Comparison of ENCODE assay signal across 8 cellular contexts in genomic region chr10:96374985-96375830, GRCh38.
DNase-seq lines count a peak whose midpoint lies in the region; ATAC-seq lines count a peak whose summit lies in the region.

No MANE protein-coding gene starts in this region.

- H3K4me3 ChIP-seq in BLaER1 = peak overlapping the region; percentile 62

- no peaks in the 10 kb centered on the region for H3K36me3 Mint-ChIP-seq in effector memory CD8-positive, alpha-beta T cell (ENCODE audit: insufficient read depth)
- no peaks in the 10 kb centered on the region for H3K36me3 Mint-ChIP-seq in memory B cell

- H3K4me1 Mint-ChIP-seq in effector memory CD8-positive, alpha-beta T cell (ENCODE audit: low read depth in 2 of 2) = peaks cover 0 to 10% of the 10 kb centered on the region in 2 donors
- peaks cover 10% of the 10 kb centered on the region for H3K4me1 Mint-ChIP-seq in memory B cell

- H3K4me2 ChIP-seq in BLaER1 = peak overlapping the region; percentile 95

- H3K27me3 Mint-ChIP-seq in effector memory CD8-positive, alpha-beta T cell = peaks cover 46 to 80% of the 10 kb centered on the region in 2 donors
- peaks cover 5% of the 10 kb centered on the region for H3K27me3 Mint-ChIP-seq in memory B cell

- no peak overlapping the region for H3K27ac Mint-ChIP-seq in effector memory CD8-positive, alpha-beta T cell
- H3K27ac Mint-ChIP-seq in memory B cell = no peak overlapping the region

- no peaks in the 10 kb centered on the region for H3K9me3 ChIP-seq in BLaER1

- H3K4me3 Mint-ChIP-seq in effector memory CD8-positive, alpha-beta T cell = peak overlapping the region; percentile 53 to 57
- peak overlapping the region; percentile 72 for H3K4me3 Mint-ChIP-seq in memory B cell

- peaks cover 7% of the 10 kb centered on the region; the same call in 1 of the 2 replicates for H4K20me1 ChIP-seq in BLaER1

- peaks cover 29% of the 10 kb centered on the region for H3K4me1 ChIP-seq in BLaER1

- H3K9ac ChIP-seq in BLaER1 = peak overlapping the region; percentile 17; the same call in 1 of the 2 replicates

- no peak overlapping the region for H3K27ac ChIP-seq in BLaER1

- H3K36me3 ChIP-seq in BLaER1 = no peaks in the 10 kb centered on the region; the same call in 1 of the 2 replicates

- no peaks in the 10 kb centered on the region for H3K27me3 ChIP-seq in BLaER1

- peak; percentile 93 for DNase-seq in GM19240 (ENCODE audit: insufficient read length, low spot score)
- peak; percentile 39 for DNase-seq in NCI-H82 treated with DMSO at 0.1 percent for 48 hours (lab: John Stamatoyannopoulos, UW; ENCODE audit: unreplicated experiment)
- DNase-seq in activated CD8-positive, alpha-beta memory T cell treated with anti-CD3 and anti-CD28 coated beads for 1 hour (ENCODE audit: extremely low read depth in 1 of 2, low read depth in 1 of 2) = peak; percentile 17 to 47
- peak; percentile 56 to 71 (median 57) for DNase-seq in effector memory CD8-positive, alpha-beta T cell
- DNase-seq in memory B cell (ENCODE audit: low spot score in 2 of 2) = peak; percentile 71 to 79
- peak; percentile 25 for DNase-seq in stimulated activated CD8-positive, alpha-beta memory T cell treated with anti-CD3 and anti-CD28 coated beads, Interleukin-12 subunit alpha, Interleukin-12 subunit beta, amount 100 ng/mL, for 24 hours (ENCODE audit: extremely low read depth)

- H3K9me3 Mint-ChIP-seq in effector memory CD8-positive, alpha-beta T cell = no peaks in the 10 kb centered on the region
- no peaks in the 10 kb centered on the region for H3K9me3 Mint-ChIP-seq in memory B cell

- ATAC-seq in HG03521 (IDR thresholded peaks at IDR 0.05; ENCODE audit: unreplicated experiment) (peak; percentile 68), memory B cell (ENCODE audit: low read depth) (peak; percentile 88)
- peak; percentile 86 for ATAC-seq in effector memory CD8-positive, alpha-beta T cell (replicated peaks)

Comparison
In these comparisons a context has a peak if more than half of its experiments do, and no peak if none do; other contexts are left out.
1. DNase-seq: peak in every context shown above with its lines; median percentile 93 in GM19240; 75 in memory B cell; 57 in effector memory CD8-positive, alpha-beta T cell; 39 in NCI-H82 treated with DMSO at 0.1 percent for 48 hours; 32 in activated CD8-positive, alpha-beta memory T cell treated with anti-CD3 and anti-CD28 coated beads for 1 hour; 25 in stimulated activated CD8-positive, alpha-beta memory T cell treated with anti-CD3 and anti-CD28 coated beads, Interleukin-12 subunit alpha, Interleukin-12 subunit beta, amount 100 ng/mL, for 24 hours.